ENCODE assay signal across 15 cellular contexts in the genomic region with DNA sequence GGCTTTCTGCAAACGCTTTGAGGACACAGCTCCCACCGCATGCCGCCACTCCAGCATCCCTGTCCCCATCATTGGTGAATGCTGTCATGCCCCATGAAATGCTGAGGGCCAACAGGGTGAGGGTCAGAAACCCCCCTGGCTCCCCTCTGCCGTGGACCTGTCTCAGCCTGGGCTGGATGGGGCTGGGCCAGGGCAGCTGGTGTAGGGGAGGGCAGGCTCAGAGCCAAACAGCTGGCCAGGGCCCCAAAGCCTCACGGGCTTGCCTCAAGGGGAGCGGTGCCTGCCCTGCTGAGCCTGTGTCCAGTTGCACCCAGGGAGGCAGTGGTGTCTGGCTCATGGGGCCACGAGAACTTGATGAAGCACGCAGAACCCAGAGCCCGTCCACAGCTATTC. TPM values are rescaled to one million over a fixed set of nuclear protein-coding genes. Genes with fewer than 3 reads are reported as not detected.
DNase-seq lines count a peak whose midpoint lies in the region; ATAC-seq and TF ChIP-seq lines count a peak whose summit lies in the region.
"Had no signal": no experiment of that assay in that cellular context is flagged by ENCODE, and none has a peak within 500 bp of the region (broad histone marks: within the 10 kb centered on the region; RNA-seq: fewer than 3 reads in every experiment).

No MANE protein-coding gene starts in this region.

- peaks cover 0 to 8% (median 0%) of the 10 kb centered on the region in 4 donors for H3K4me1 ChIP-seq in esophagus muscularis mucosa
- H3K4me1 ChIP-seq in spleen = peaks cover 0 to 58% (median 37%) of the 10 kb centered on the region in 6 donors
- no peaks in the 10 kb centered on the region for H3K4me1 ChIP-seq in neural progenitor cell
- H3K4me1 ChIP-seq: A549 had no signal

- H3K9me3 ChIP-seq in esophagus muscularis mucosa (no peaks in the 10 kb centered on the region), spleen (no peaks in the 10 kb centered on the region), neural progenitor cell (ENCODE audit: low read depth) (no peaks in the 10 kb centered on the region)
- H3K9me3 ChIP-seq: A549 had no signal

- no peak for TF ChIP-seq EP300 in esophagus muscularis mucosa (IDR thresholded peaks at IDR 0.05)

- H3F3A ChIP-seq in neural progenitor cell (ENCODE audit: low read depth) = no peaks in the 10 kb centered on the region

- WGBS in esophagus muscularis mucosa = 94% methylated on average over 5 of the region's 9 CpGs
- 94 to 99% (median 95%) methylated on average over 4 to 9 of the region's 9 CpGs for WGBS in spleen, 5 donors

- no peak overlapping the region for H3K27ac ChIP-seq in esophagus muscularis mucosa (replicated peaks in 1 of 4)
- peak overlapping the region in 1 of 8 donors; percentile 5 for H3K27ac ChIP-seq in spleen
- H3K27ac ChIP-seq in neural progenitor cell = no peak overlapping the region
- H3K27ac ChIP-seq: A549 had no signal

- no peaks in the 10 kb centered on the region for H3K9me3 Mint-ChIP-seq in MCF 10A (ENCODE audit: unreplicated experiment)
- H3K9me3 Mint-ChIP-seq in neural progenitor cell = no peaks in the 10 kb centered on the region
- H3K9me3 Mint-ChIP-seq: GM23338 had no signal

- BruUV-seq in MCF 10A (replicated peaks; lab: Mats Ljungman, UMichigan) = no TSS peak

- H3K4me2 ChIP-seq in neural progenitor cell = no peak overlapping the region
- H3K4me2 ChIP-seq: A549, GM23338 had no signal

- H2AFZ ChIP-seq in neural progenitor cell (replicated peaks) = no peak overlapping the region
- H2AFZ ChIP-seq: GM23338 had no signal

- H3K27me3 Mint-ChIP-seq in MCF 10A (ENCODE audit: insufficient read depth, unreplicated experiment) = no peaks in the 10 kb centered on the region
- H3K27me3 Mint-ChIP-seq in neural progenitor cell (ENCODE audit: insufficient read depth, low read depth) = peaks cover 2% of the 10 kb centered on the region

- H3K27me3 ChIP-seq in esophagus muscularis mucosa (no peaks in the 10 kb centered on the region), spleen (replicated peaks in 1 of 7) (no peaks in the 10 kb centered on the region), neural progenitor cell (no peaks in the 10 kb centered on the region)

- H3K9ac ChIP-seq in neural progenitor cell = no peak overlapping the region

- DNase-seq in Right ventricle myocardium inferior (ENCODE audit: missing footprints) (no peak), cardiac septum (ENCODE audit: low spot score) (no peak), esophagus muscularis mucosa (ENCODE audit: extremely low spot score) (peak; percentile 70), left lobe of liver (ENCODE audit: low spot score) (peak; percentile 42), spleen (peak; percentile 59), MCF 10A (ENCODE audit: unreplicated experiment) (no peak), neural progenitor cell (ENCODE audit: low spot score) (no peak)
- DNase-seq: AML-193, NCI-H1048, NCI-H146, NCI-H2227 treated with DMSO at 0.1 percent for 48 hours had no signal

- H4K20me1 ChIP-seq in neural progenitor cell (ENCODE audit: low read depth) = no peaks in the 10 kb centered on the region

- H3K4me1 Mint-ChIP-seq in MCF 10A (ENCODE audit: insufficient read depth, unreplicated experiment) (no peaks in the 10 kb centered on the region), neural progenitor cell (peaks cover 6% of the 10 kb centered on the region)
- H3K4me1 Mint-ChIP-seq: GM23338 had no signal

- H3K79me2 ChIP-seq in neural progenitor cell (ENCODE audit: low read depth) = no peaks in the 10 kb centered on the region

- no peak overlapping the region for H3K27ac Mint-ChIP-seq in MCF 10A (ENCODE audit: low read depth, unreplicated experiment)
- no peak overlapping the region for H3K27ac Mint-ChIP-seq in neural progenitor cell
- H3K27ac Mint-ChIP-seq: GM23338 had no signal

- TF ChIP-seq CTCF in esophagus muscularis mucosa (IDR thresholded peaks at IDR 0.05) = no peak
- no peak for TF ChIP-seq CTCF in spleen (IDR thresholded peaks at IDR 0.05 in 8 of 11, conservative IDR thresholded peaks at IDR 0.05 in 3 of 11)
- TF ChIP-seq CTCF in MCF 10A (IDR thresholded peaks at IDR 0.05; ENCODE audit: unreplicated experiment) = no peak
- TF ChIP-seq CTCF in neural progenitor cell (IDR thresholded peaks at IDR 0.05) = no peak

- CTCF ChIA-PET in MCF 10A (lab: Yijun Ruan, JAX) = no interaction called here

- H3K4me3 Mint-ChIP-seq in MCF 10A (ENCODE audit: unreplicated experiment) = no peak overlapping the region
- H3K4me3 Mint-ChIP-seq in neural progenitor cell = no peak overlapping the region
- H3K4me3 Mint-ChIP-seq: GM23338 had no signal

- H3K4me3 ChIP-seq in esophagus muscularis mucosa (no peak overlapping the region), spleen (no peak overlapping the region), neural progenitor cell (no peak overlapping the region)
- H3K4me3 ChIP-seq: A549, GM23338 had no signal

- H3K36me3 Mint-ChIP-seq in MCF 10A (ENCODE audit: insufficient read depth, unreplicated experiment) = peaks cover 43% of the 10 kb centered on the region
- peaks cover 34% of the 10 kb centered on the region for H3K36me3 Mint-ChIP-seq in neural progenitor cell

- intact Hi-C loops in Right ventricle myocardium inferior (cut with DNase I) (no loop called here), cardiac septum (cut with DNase I) (no loop called here), esophagus muscularis mucosa (cut with DNase I) (no loop called here), spleen (cut with DNase I; ENCODE audit: low total_unique reads) (no loop called here), MCF 10A (cut with micrococcal nuclease) (no loop called here)

- TF ChIP-seq POLR2A in esophagus muscularis mucosa (IDR thresholded peaks at IDR 0.05; ENCODE audit: low read depth) (no peak), spleen (IDR thresholded peaks at IDR 0.05) (no peak)

- H3K36me3 ChIP-seq in esophagus muscularis mucosa = peaks cover 47 to 99% (median 84%) of the 10 kb centered on the region in 4 donors
- H3K36me3 ChIP-seq in spleen = peaks cover 6 to 98% (median 54%) of the 10 kb centered on the region in 6 donors
- no peaks in the 10 kb centered on the region for H3K36me3 ChIP-seq in neural progenitor cell

- ATAC-seq in Right ventricle myocardium inferior (peak; percentile 22), left lobe of liver (no peak), GM21825 (IDR thresholded peaks at IDR 0.05; ENCODE audit: unreplicated experiment) (no peak)
- ATAC-seq: A549, GM23338 had no signal

- POLR2A ChIA-PET in MCF 10A (lab: Yijun Ruan, JAX) = no interaction called here

RNA-seq across cellular contexts. Expression of a gene that starts 49.7 kb away (rescaled TPM):
- total RNA-seq in Right ventricle myocardium inferior = 8.3 TPM
- 0.62 TPM for total RNA-seq in cardiac septum
- total RNA-seq in esophagus muscularis mucosa = 10 to 100 TPM; 16.0 to 38.2 (median 30.7) TPM
- not detected for total RNA-seq in left lobe of liver
- 10 to 100 TPM; 10.9 to 45.7 (median 21.8) TPM for total RNA-seq in spleen
- polyA plus RNA-seq in spleen = 10 to 100 TPM in 2 of 3 donors, 1 to 10 TPM in 1; 9.7 to 46.0 (median 14.2) TPM
- total RNA-seq in MCF 10A (2022) = not detected in 2 replicates
- 0.60 and 1.0 TPM in 2 replicates for total RNA-seq in neural progenitor cell (ENCODE audit: low replicate concordance)
- total RNA-seq: HT1080 had no signal
- polyA plus RNA-seq: A549 had no signal

Comparison
In these comparisons a context has a peak if more than half of its experiments do, and no peak if none do; other contexts are left out.
1. DNase-seq: peak in esophagus muscularis mucosa (single experiment), left lobe of liver (single experiment) and spleen (single experiment); none in Right ventricle myocardium inferior (single experiment), cardiac septum (single experiment), MCF 10A (single experiment) and neural progenitor cell (single experiment).